In genomic region chr22:24437091-24437490, GRCh38 we compare ENCODE assay signal across 1 cellular context.
TF ChIP-seq lines count a peak whose summit lies in the region.

No MANE protein-coding gene starts in this region.

TF ChIP-seq in GM23338, 12 proteins besides CTCF, POLR2A, EP300 and RAD21 (continued from another document):
- TF ChIP-seq REST (IDR thresholded peaks at IDR 0.05; ENCODE audit: unreplicated experiment), result no peak
- TF ChIP-seq ZNF331 (CRISPR knock-in tag; IDR thresholded peaks at IDR 0.05; ENCODE audit: low read depth), result no peak
- no peak for TF ChIP-seq POLR2AphosphoS5 (IDR thresholded peaks at IDR 0.05; ENCODE audit: low read depth)
- no peak for TF ChIP-seq ETS1 (IDR thresholded peaks at IDR 0.05)
- no peak for TF ChIP-seq ZNF114 (CRISPR knock-in tag; IDR thresholded peaks at IDR 0.05)
- TF ChIP-seq STAT1 (IDR thresholded peaks at IDR 0.05; ENCODE audit: unreplicated experiment), result no peak
- no peak for TF ChIP-seq EZH2phosphoT487 (IDR thresholded peaks at IDR 0.05; ENCODE audit: unreplicated experiment)
- no peak for TF ChIP-seq ZNF462 (CRISPR knock-in tag; IDR thresholded peaks at IDR 0.05)
- TF ChIP-seq CREB1 (CRISPR knock-in tag; IDR thresholded peaks at IDR 0.05; ENCODE audit: low read depth), result no peak
TF ChIP-seq in GM23338: peak in this region for 0.
